ENCODE assay signal across 13 cellular contexts in the genomic region with DNA sequence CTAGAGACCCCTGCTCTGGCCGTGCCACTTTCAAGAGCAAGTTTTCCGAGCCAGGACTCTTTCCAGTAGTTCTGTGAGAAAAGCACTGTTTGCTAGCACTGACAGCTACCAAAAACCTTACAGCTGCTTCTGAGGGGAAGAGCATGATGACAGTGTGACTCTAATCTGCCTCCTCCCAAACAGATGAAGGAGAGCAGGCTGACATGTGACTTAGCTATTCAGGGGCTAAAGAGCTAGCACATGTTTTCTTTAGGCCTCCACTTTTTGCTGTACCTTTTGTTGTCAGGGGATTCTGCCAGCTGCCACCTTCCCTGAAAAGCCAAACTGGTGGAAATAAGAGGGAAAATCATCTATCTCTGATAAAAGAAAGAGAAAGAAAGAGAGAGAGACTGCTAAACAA. TPM values are rescaled to one million over a fixed set of nuclear protein-coding genes. Genes with fewer than 3 reads are reported as not detected.
DNase-seq lines count a peak whose midpoint lies in the region; ATAC-seq and TF ChIP-seq lines count a peak whose summit lies in the region.
"Had no signal": no experiment of that assay in that cellular context is flagged by ENCODE, and none has a peak within 500 bp of the region (broad histone marks: within the 10 kb centered on the region; RNA-seq: fewer than 3 reads in every experiment).

No MANE protein-coding gene starts in this region.

- peak overlapping the region; percentile 7 for H3K27ac Mint-ChIP-seq in activated CD8-positive, alpha-beta T cell treated with anti-CD3 and anti-CD28 coated beads for 36 hours
- H3K27ac Mint-ChIP-seq in activated CD8-positive, alpha-beta T cell treated with anti-CD3 and anti-CD28 coated beads, Interleukin-2, amount 10 ng/mL, durations not matched to agents 7 days and 5 days = no peak overlapping the region
- H3K27ac Mint-ChIP-seq in glutamatergic neuron (ENCODE audit: unreplicated experiment) = peak overlapping the region; percentile 3
- H3K27ac Mint-ChIP-seq in immature natural killer cell = no peak overlapping the region
- H3K27ac Mint-ChIP-seq: memory B cell had no signal

- peak overlapping the region; percentile 5 for H3K27ac ChIP-seq in smooth muscle cell (ENCODE audit: low read depth)
- H3K27ac ChIP-seq: RWPE1 had no signal

- H3K4me1 Mint-ChIP-seq in activated CD8-positive, alpha-beta T cell treated with anti-CD3 and anti-CD28 coated beads for 36 hours (ENCODE audit: low read depth) = peaks cover 34% of the 10 kb centered on the region
- H3K4me1 Mint-ChIP-seq in activated CD8-positive, alpha-beta T cell treated with anti-CD3 and anti-CD28 coated beads, Interleukin-2, amount 10 ng/mL, durations not matched to agents 7 days and 5 days (ENCODE audit: low read depth) = peaks cover 22% of the 10 kb centered on the region
- peaks cover 8% of the 10 kb centered on the region for H3K4me1 Mint-ChIP-seq in glutamatergic neuron (ENCODE audit: low read depth, unreplicated experiment)
- peaks cover 5 to 11% of the 10 kb centered on the region in 2 donors for H3K4me1 Mint-ChIP-seq in immature natural killer cell

- H3K36me3 ChIP-seq in smooth muscle cell (ENCODE audit: low read depth) = no peaks in the 10 kb centered on the region

- no peak overlapping the region for H3K4me3 ChIP-seq in smooth muscle cell

- POLR2A ChIA-PET in activated CD8-positive, alpha-beta T cell treated with anti-CD3 and anti-CD28 coated beads for 36 hours (lab: Charles Lee) = interaction anchor here (1.1 kb wide), 1 partner anchor 30 kb away, joined by 5 read pairs; no protein-coding TSS in a partner anchor
- POLR2A ChIA-PET in activated CD8-positive, alpha-beta T cell treated with anti-CD3 and anti-CD28 coated beads, Interleukin-2, amount 10 ng/mL, durations not matched to agents 7 days and 5 days (lab: Charles Lee) = interaction anchor here (1.3 kb wide), 1 partner anchor 11 kb away, joined by 3 read pairs; no protein-coding TSS in a partner anchor

- WGBS in smooth muscle cell (ENCODE audit: low lambda C conversion rate) = 51% methylated on average over 2 of the region's 2 CpGs

- H3K9me3 ChIP-seq in smooth muscle cell (replicated peaks; ENCODE audit: low read depth) = no peaks in the 10 kb centered on the region

- H4K20me1 ChIP-seq in smooth muscle cell (ENCODE audit: low read depth) = no peaks in the 10 kb centered on the region

- H2AFZ ChIP-seq in smooth muscle cell (ENCODE audit: low read depth) = no peak overlapping the region

- H3K9ac ChIP-seq in smooth muscle cell (ENCODE audit: low read depth) = no peak overlapping the region

- H3K4me1 ChIP-seq in smooth muscle cell (ENCODE audit: low read depth) = peaks cover 24% of the 10 kb centered on the region

- peaks cover 29% of the 10 kb centered on the region for H3K36me3 Mint-ChIP-seq in activated CD8-positive, alpha-beta T cell treated with anti-CD3 and anti-CD28 coated beads for 36 hours (ENCODE audit: low read depth)
- H3K36me3 Mint-ChIP-seq in activated CD8-positive, alpha-beta T cell treated with anti-CD3 and anti-CD28 coated beads, Interleukin-2, amount 10 ng/mL, durations not matched to agents 7 days and 5 days (ENCODE audit: low read depth) = peaks cover 32% of the 10 kb centered on the region
- H3K36me3 Mint-ChIP-seq in glutamatergic neuron (ENCODE audit: unreplicated experiment) (no peaks in the 10 kb centered on the region), immature natural killer cell (peaks cover 28 to 58% (median 39%) of the 10 kb centered on the region in 3 donors)

- CTCF ChIA-PET in activated CD8-positive, alpha-beta T cell treated with anti-CD3 and anti-CD28 coated beads for 36 hours (lab: Charles Lee) = interaction anchor here (1.4 kb wide), 1 partner anchor 12 kb away, joined by 4 read pairs; no protein-coding TSS in a partner anchor
- CTCF ChIA-PET in activated CD8-positive, alpha-beta T cell treated with anti-CD3 and anti-CD28 coated beads, Interleukin-2, amount 10 ng/mL, durations not matched to agents 7 days and 5 days (lab: Charles Lee) = interaction anchor here (0.9 kb wide), 1 partner anchor 53 kb away, joined by 3 read pairs; no protein-coding TSS in a partner anchor

- H3K9me3 Mint-ChIP-seq in activated CD8-positive, alpha-beta T cell treated with anti-CD3 and anti-CD28 coated beads for 36 hours = peaks cover 3% of the 10 kb centered on the region
- H3K9me3 Mint-ChIP-seq in activated CD8-positive, alpha-beta T cell treated with anti-CD3 and anti-CD28 coated beads, Interleukin-2, amount 10 ng/mL, durations not matched to agents 7 days and 5 days (ENCODE audit: insufficient read depth) = no peaks in the 10 kb centered on the region
- H3K9me3 Mint-ChIP-seq in glutamatergic neuron (ENCODE audit: unreplicated experiment) = peaks cover 3% of the 10 kb centered on the region
- H3K9me3 Mint-ChIP-seq in immature natural killer cell = no peaks in the 10 kb centered on the region
- H3K9me3 Mint-ChIP-seq: memory B cell had no signal

- H3K27me3 Mint-ChIP-seq in activated CD8-positive, alpha-beta T cell treated with anti-CD3 and anti-CD28 coated beads for 36 hours = no peaks in the 10 kb centered on the region
- no peaks in the 10 kb centered on the region for H3K27me3 Mint-ChIP-seq in activated CD8-positive, alpha-beta T cell treated with anti-CD3 and anti-CD28 coated beads, Interleukin-2, amount 10 ng/mL, durations not matched to agents 7 days and 5 days (ENCODE audit: low read depth)
- H3K27me3 Mint-ChIP-seq in glutamatergic neuron (ENCODE audit: unreplicated experiment) (no peaks in the 10 kb centered on the region), immature natural killer cell (ENCODE audit: low read depth in 3 of 3) (peaks cover 0 to under 1% (median 0%) of the 10 kb centered on the region in 3 donors)
- H3K27me3 Mint-ChIP-seq: memory B cell had no signal

- no peaks in the 10 kb centered on the region for H3K79me2 ChIP-seq in smooth muscle cell (ENCODE audit: low read depth)

- H3K27me3 ChIP-seq in smooth muscle cell (ENCODE audit: low read depth) = no peaks in the 10 kb centered on the region

- intact Hi-C loops in activated CD8-positive, alpha-beta T cell treated with anti-CD3 and anti-CD28 coated beads for 36 hours (cut with micrococcal nuclease) = no loop called here

- H3F3A ChIP-seq in smooth muscle cell (ENCODE audit: low read depth) = peaks cover 16% of the 10 kb centered on the region

- DNase-seq in activated CD8-positive, alpha-beta T cell treated with anti-CD3 and anti-CD28 coated beads for 36 hours = no peak
- DNase-seq in activated CD8-positive, alpha-beta T cell treated with anti-CD3 and anti-CD28 coated beads, Interleukin-2, amount 10 ng/mL, durations not matched to agents 7 days and 5 days = no peak
- DNase-seq in OCI-M1 (lab: John Stamatoyannopoulos, UW) (peak; percentile 45), glutamatergic neuron (no peak), smooth muscle cell (lab: John Stamatoyannopoulos, UW; ENCODE audit: unreplicated experiment) (no peak), immature natural killer cell (no peak), NCI-H2196 (lab: John Stamatoyannopoulos, UW; ENCODE audit: unreplicated experiment) (no peak)
- no peak for DNase-seq in activated CD8-positive, alpha-beta memory T cell treated with anti-CD3 and anti-CD28 coated beads, Interleukin-2, amount 50 U/mL, for 4 hours
- DNase-seq: activated T-cell treated with anti-CD3 and anti-CD28 coated beads for 4 hours, DMS79 treated with DMSO at 0.1 percent for 48 hours, trophoblast cell had no signal

- H3K4me2 ChIP-seq in smooth muscle cell = no peak overlapping the region

- no peak for TF ChIP-seq CTCF in activated CD8-positive, alpha-beta T cell treated with anti-CD3 and anti-CD28 coated beads for 36 hours (IDR thresholded peaks at IDR 0.05)
- no peak for TF ChIP-seq CTCF in glutamatergic neuron (IDR thresholded peaks at IDR 0.05; ENCODE audit: partially characterized antibody, unreplicated experiment)
- TF ChIP-seq CTCF in smooth muscle cell (IDR thresholded peaks at IDR 0.05; ENCODE audit: borderline replicate concordance, insufficient read depth, poor library complexity, severe bottlenecking) = no peak

- no peak for ATAC-seq in activated CD8-positive, alpha-beta T cell treated with anti-CD3 and anti-CD28 coated beads for 36 hours
- no peak for ATAC-seq in activated CD8-positive, alpha-beta T cell treated with anti-CD3 and anti-CD28 coated beads, Interleukin-2, amount 10 ng/mL, durations not matched to agents 7 days and 5 days

- no peak overlapping the region for H3K4me3 Mint-ChIP-seq in activated CD8-positive, alpha-beta T cell treated with anti-CD3 and anti-CD28 coated beads for 36 hours
- H3K4me3 Mint-ChIP-seq in activated CD8-positive, alpha-beta T cell treated with anti-CD3 and anti-CD28 coated beads, Interleukin-2, amount 10 ng/mL, durations not matched to agents 7 days and 5 days = no peak overlapping the region
- H3K4me3 Mint-ChIP-seq in glutamatergic neuron (ENCODE audit: unreplicated experiment) (no peak overlapping the region), immature natural killer cell (no peak overlapping the region)
- H3K4me3 Mint-ChIP-seq: memory B cell had no signal

RNA-seq across cellular contexts. Expression of gene POPDC2, which starts 17.3 kb away (rescaled TPM):
- 1 to 10 TPM; 1.3 to 2.1 TPM for total RNA-seq in activated CD8-positive, alpha-beta T cell treated with anti-CD3 and anti-CD28 coated beads for 36 hours
- 1 to 10 TPM; 3.3 to 4.8 TPM for total RNA-seq in activated CD8-positive, alpha-beta T cell treated with anti-CD3 and anti-CD28 coated beads, Interleukin-2, amount 10 ng/mL, durations not matched to agents 7 days and 5 days
- total RNA-seq in glutamatergic neuron (ENCODE audit: unreplicated experiment) = 1.4 TPM
- 1.2 and 2.1 TPM in 2 replicates for total RNA-seq in smooth muscle cell
- 0.94 and 1.5 TPM in 2 replicates for polyA plus RNA-seq in smooth muscle cell
- polyA plus RNA-seq in immature natural killer cell = 1 to 10 TPM in 1 of 3 donors, under 1 TPM in 1, not detected in 1; 0.50 to 3.6 TPM

RNA-seq across cellular contexts. Expression of gene COX17, which starts 34.1 kb away (rescaled TPM):
- total RNA-seq in activated CD8-positive, alpha-beta T cell treated with anti-CD3 and anti-CD28 coated beads for 36 hours = 10 to 100 TPM; 83.6 to 86.7 TPM
- total RNA-seq in activated CD8-positive, alpha-beta T cell treated with anti-CD3 and anti-CD28 coated beads, Interleukin-2, amount 10 ng/mL, durations not matched to agents 7 days and 5 days = 10 to 100 TPM; 62.0 to 71.5 TPM
- total RNA-seq in glutamatergic neuron (ENCODE audit: unreplicated experiment) (38.0 TPM), smooth muscle cell (22.7 and 69.4 TPM in 2 replicates)
- polyA plus RNA-seq in smooth muscle cell (47.0 and 60.0 TPM in 2 replicates), immature natural killer cell (100 to 1,000 TPM in 2 of 3 donors, 10 to 100 TPM in 1; 65.5 to 112 (median 102) TPM)

RNA-seq across cellular contexts. Expression of gene PLA1A, which starts 45.4 kb away (rescaled TPM):
- not detected for total RNA-seq in activated CD8-positive, alpha-beta T cell treated with anti-CD3 and anti-CD28 coated beads for 36 hours
- not detected for total RNA-seq in activated CD8-positive, alpha-beta T cell treated with anti-CD3 and anti-CD28 coated beads, Interleukin-2, amount 10 ng/mL, durations not matched to agents 7 days and 5 days
- total RNA-seq in glutamatergic neuron (ENCODE audit: unreplicated experiment) (not detected), smooth muscle cell (not detected in 2 replicates)
- polyA plus RNA-seq in smooth muscle cell (not detected in 2 replicates), immature natural killer cell (not detected)

RNA-seq across cellular contexts. Expression of gene CFAP91, which starts 59.7 kb away (rescaled TPM):
- not detected for total RNA-seq in activated CD8-positive, alpha-beta T cell treated with anti-CD3 and anti-CD28 coated beads for 36 hours
- total RNA-seq in activated CD8-positive, alpha-beta T cell treated with anti-CD3 and anti-CD28 coated beads, Interleukin-2, amount 10 ng/mL, durations not matched to agents 7 days and 5 days = not detected
- total RNA-seq in glutamatergic neuron (ENCODE audit: unreplicated experiment) (0.59 TPM), smooth muscle cell (0.36 TPM in 1 of 2 replicates, not detected in the other)
- polyA plus RNA-seq in smooth muscle cell (0.40 TPM in 1 of 2 replicates, not detected in the other), immature natural killer cell (not detected)

Comparison
In these comparisons a context has a peak if more than half of its experiments do, and no peak if none do; other contexts are left out.
1. H3K27ac Mint-ChIP-seq: peak in activated CD8-positive, alpha-beta T cell treated with anti-CD3 and anti-CD28 coated beads for 36 hours (single experiment) and glutamatergic neuron (single experiment); none in activated CD8-positive, alpha-beta T cell treated with anti-CD3 and anti-CD28 coated beads, Interleukin-2, amount 10 ng/mL, durations not matched to agents 7 days and 5 days (single experiment) and immature natural killer cell (0 of 6).